Comparison of ENCODE assay signal across 8 cellular contexts in the genomic region with DNA sequence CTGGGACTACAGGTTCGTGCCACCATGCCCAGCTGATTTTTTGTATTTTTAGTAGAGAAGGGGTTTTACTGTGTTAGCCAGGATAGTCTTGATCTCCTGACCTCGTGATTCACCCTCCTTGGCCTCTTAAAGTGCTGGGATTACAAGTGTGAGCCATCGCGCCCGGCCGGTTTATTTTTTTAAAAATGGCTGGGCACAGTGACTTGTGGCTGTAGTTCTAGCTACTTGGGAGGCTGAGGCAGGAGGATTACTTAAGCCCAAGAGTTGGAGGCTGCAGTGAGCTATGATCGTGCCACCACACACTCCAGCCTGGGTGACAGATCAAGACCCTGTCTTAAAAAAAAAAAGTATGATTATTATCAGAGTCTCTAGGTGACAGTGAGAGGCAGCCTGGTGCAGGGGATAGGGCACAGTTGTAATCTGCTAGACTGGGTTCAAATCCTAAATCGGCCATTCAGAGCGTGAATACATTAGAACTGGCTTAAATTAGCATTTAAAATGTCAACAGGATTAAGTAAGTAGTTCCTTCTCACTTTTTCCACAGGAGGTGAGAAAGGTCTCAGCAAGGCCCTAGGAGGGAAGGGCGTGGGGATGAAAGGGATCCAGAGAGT. TPM values are rescaled to one million over a fixed set of nuclear protein-coding genes. Genes with fewer than 3 reads are reported as not detected.
DNase-seq lines count a peak whose midpoint lies in the region; ATAC-seq, FAIRE-seq and TF ChIP-seq lines count a peak whose summit lies in the region.

No MANE protein-coding gene starts in this region.

- DNase-seq in cardiac fibroblast (ENCODE audit: low read depth in 2 of 2) (no peak), iPS-NIHi11 (ENCODE audit: low spot score) (no peak), H54 (ENCODE audit: insufficient read length, low spot score) (no peak)
- DNase-seq in naive thymus-derived CD4-positive, alpha-beta T cell = no peak
- DNase-seq in NK-92 treated with Interleukin-12 subunit alpha and Interleukin-12 subunit beta, amount 100 ng/mL, for 24 hours (lab: John Stamatoyannopoulos, UW) = no peak

- no peak for TF ChIP-seq CTCF in cardiac fibroblast (IDR thresholded peaks at IDR 0.05; ENCODE audit: low read depth, low read length)

- peak overlapping the region; percentile 49 to 95 (median 88) for H3K27ac Mint-ChIP-seq in naive thymus-derived CD4-positive, alpha-beta T cell

- ATAC-seq in HG03442 (IDR thresholded peaks at IDR 0.05; ENCODE audit: unreplicated experiment) (peak; percentile 7), GM18868 (IDR thresholded peaks at IDR 0.05; ENCODE audit: unreplicated experiment) (no peak)
- ATAC-seq in naive thymus-derived CD4-positive, alpha-beta T cell = no peak

- peaks cover 7% of the 10 kb centered on the region; the same call in 1 of the 2 replicates for H3K4me1 ChIP-seq in BLaER1
- peaks cover 0 to 9% of the 10 kb centered on the region in 2 donors for H3K4me1 ChIP-seq in naive thymus-derived CD4-positive, alpha-beta T cell (ENCODE audit: control insufficient read depth in 2 of 2, insufficient read depth in 2 of 2, low read length in 2 of 2)

- H3K27me3 ChIP-seq in BLaER1 = peaks cover 12% of the 10 kb centered on the region; the same call in 1 of the 2 replicates
- no peaks in the 10 kb centered on the region for H3K27me3 ChIP-seq in naive thymus-derived CD4-positive, alpha-beta T cell (ENCODE audit: control insufficient read depth in 2 of 2, insufficient read depth in 2 of 2, low read length in 2 of 2)

- H4K20me1 ChIP-seq in BLaER1 = no peaks in the 10 kb centered on the region

- intact Hi-C loops in naive thymus-derived CD4-positive, alpha-beta T cell (cut with micrococcal nuclease) = loop anchor here in 1 of 2 donors (5.0 kb wide), 2 partner anchors 577 to 857 kb away; partner anchors contain the start of gene ELMOD2

- H3K9ac ChIP-seq in BLaER1 = peak overlapping the region; percentile 73

- H3K4me3 Mint-ChIP-seq in naive thymus-derived CD4-positive, alpha-beta T cell = peak overlapping the region; percentile 90 to 99 (median 94)

- CTCF ChIA-PET in naive thymus-derived CD4-positive, alpha-beta T cell (lab: Charles Lee) = interaction anchor here (1.8 kb wide), 1 partner anchor 9 kb away, joined by 6 read pairs; no protein-coding TSS in a partner anchor

- H3K27me3 Mint-ChIP-seq in naive thymus-derived CD4-positive, alpha-beta T cell = no peaks in the 10 kb centered on the region

- peaks cover 15 to 49% (median 19%) of the 10 kb centered on the region in 7 donors for H3K4me1 Mint-ChIP-seq in naive thymus-derived CD4-positive, alpha-beta T cell

- no peak for TF ChIP-seq POLR2A in H54 (IDR thresholded peaks at IDR 0.05; ENCODE audit: low read depth, low read length)

- peak overlapping the region; percentile 67 for H3K4me3 ChIP-seq in BLaER1
- H3K4me3 ChIP-seq in cardiac fibroblast (replicated peaks in 1 of 2; ENCODE audit: low read depth in 2 of 2, low read length in 2 of 2) = peak overlapping the region; percentile 49 to 63
- peak overlapping the region; percentile 64 for H3K4me3 ChIP-seq in naive thymus-derived CD4-positive, alpha-beta T cell (ENCODE audit: low read length)

- peak overlapping the region; percentile 77 for H3K4me2 ChIP-seq in BLaER1

- FAIRE-seq in H54 (lab: Jason Lieb, UNC) = no peak

- peaks cover 0 to 2% (median 0%) of the 10 kb centered on the region in 11 donors for H3K9me3 Mint-ChIP-seq in naive thymus-derived CD4-positive, alpha-beta T cell

- H3K27ac ChIP-seq in BLaER1 = peak overlapping the region; percentile 70
- peak overlapping the region; percentile 42 for H3K27ac ChIP-seq in naive thymus-derived CD4-positive, alpha-beta T cell (ENCODE audit: low read depth, low read length)

- H3K9me3 ChIP-seq in BLaER1 = no peaks in the 10 kb centered on the region
- H3K9me3 ChIP-seq in naive thymus-derived CD4-positive, alpha-beta T cell (ENCODE audit: control insufficient read depth in 2 of 3, low read length in 3 of 3) = no peaks in the 10 kb centered on the region

- H3K36me3 ChIP-seq in BLaER1 = no peaks in the 10 kb centered on the region
- H3K36me3 ChIP-seq in naive thymus-derived CD4-positive, alpha-beta T cell (ENCODE audit: control insufficient read depth in 2 of 3, insufficient read depth in 3 of 3, low read length in 3 of 3) = no peaks in the 10 kb centered on the region

- peaks cover 0 to 25% (median 0%) of the 10 kb centered on the region in 5 donors for H3K36me3 Mint-ChIP-seq in naive thymus-derived CD4-positive, alpha-beta T cell

- POLR2A ChIA-PET in naive thymus-derived CD4-positive, alpha-beta T cell (lab: Charles Lee) = no interaction called here

RNA-seq across cellular contexts. Expression of gene MGST2, which starts 0.4 kb away (rescaled TPM):
- total RNA-seq in naive thymus-derived CD4-positive, alpha-beta T cell = 10 to 100 TPM in 2 of 5 experiments, 1 to 10 TPM in 3; 1.4 to 37.3 (median 1.9) TPM
- 1 to 10 TPM; 2.5 to 4.4 TPM for polyA plus RNA-seq in naive thymus-derived CD4-positive, alpha-beta T cell
